Comparison of ENCODE assay signal across 1 cellular context in genomic region chr12:79764641-79765040, GRCh38.
TF ChIP-seq lines count a peak whose summit lies in the region.

No MANE protein-coding gene starts in this region.

TF ChIP-seq in GM23338, 12 proteins besides CTCF, POLR2A, EP300 and RAD21 (continued from another document):
- TF ChIP-seq, protein P1, sequence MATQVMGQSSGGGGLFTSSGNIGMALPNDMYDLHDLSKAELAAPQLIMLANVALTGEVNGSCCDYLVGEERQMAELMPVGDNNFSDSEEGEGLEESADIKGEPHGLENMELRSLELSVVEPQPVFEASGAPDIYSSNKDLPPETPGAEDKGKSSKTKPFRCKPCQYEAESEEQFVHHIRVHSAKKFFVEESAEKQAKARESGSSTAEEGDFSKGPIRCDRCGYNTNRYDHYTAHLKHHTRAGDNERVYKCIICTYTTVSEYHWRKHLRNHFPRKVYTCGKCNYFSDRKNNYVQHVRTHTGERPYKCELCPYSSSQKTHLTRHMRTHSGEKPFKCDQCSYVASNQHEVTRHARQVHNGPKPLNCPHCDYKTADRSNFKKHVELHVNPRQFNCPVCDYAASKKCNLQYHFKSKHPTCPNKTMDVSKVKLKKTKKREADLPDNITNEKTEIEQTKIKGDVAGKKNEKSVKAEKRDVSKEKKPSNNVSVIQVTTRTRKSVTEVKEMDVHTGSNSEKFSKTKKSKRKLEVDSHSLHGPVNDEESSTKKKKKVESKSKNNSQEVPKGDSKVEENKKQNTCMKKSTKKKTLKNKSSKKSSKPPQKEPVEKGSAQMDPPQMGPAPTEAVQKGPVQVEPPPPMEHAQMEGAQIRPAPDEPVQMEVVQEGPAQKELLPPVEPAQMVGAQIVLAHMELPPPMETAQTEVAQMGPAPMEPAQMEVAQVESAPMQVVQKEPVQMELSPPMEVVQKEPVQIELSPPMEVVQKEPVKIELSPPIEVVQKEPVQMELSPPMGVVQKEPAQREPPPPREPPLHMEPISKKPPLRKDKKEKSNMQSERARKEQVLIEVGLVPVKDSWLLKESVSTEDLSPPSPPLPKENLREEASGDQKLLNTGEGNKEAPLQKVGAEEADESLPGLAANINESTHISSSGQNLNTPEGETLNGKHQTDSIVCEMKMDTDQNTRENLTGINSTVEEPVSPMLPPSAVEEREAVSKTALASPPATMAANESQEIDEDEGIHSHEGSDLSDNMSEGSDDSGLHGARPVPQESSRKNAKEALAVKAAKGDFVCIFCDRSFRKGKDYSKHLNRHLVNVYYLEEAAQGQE (IDR thresholded peaks at IDR 0.05; ENCODE audit: unreplicated experiment), result no peak
TF ChIP-seq in GM23338: peak in this region for 0.
